In genomic region chr11:122178795-122179194, GRCh38 we compare ENCODE assay signal across 17 cellular contexts.
A peak's percentile ranks its signal among the peaks of the same experiment; 100 is the strongest.
DNase-seq lines count a peak whose midpoint lies in the region; ATAC-seq lines count a peak whose summit lies in the region.
"Had no signal": no experiment of that assay in that cellular context is flagged by ENCODE, and none has a peak within 500 bp of the region (broad histone marks: within the 10 kb centered on the region; RNA-seq: fewer than 3 reads in every experiment).

No MANE protein-coding gene starts in this region.

- H3K27me3 Mint-ChIP-seq in stimulated activated memory B cell treated with anti-CD40 and anti-IgM and Interleukin-4, amounts not matched to agents 10 μg/mL and 1 μg/mL and 100 μg/mL, for 72 hours = no peaks in the 10 kb centered on the region

- no peak overlapping the region for H3K4me3 Mint-ChIP-seq in stimulated activated memory B cell treated with anti-CD40 and anti-IgM and Interleukin-4, amounts not matched to agents 10 μg/mL and 1 μg/mL and 100 μg/mL, for 72 hours
- H3K4me3 Mint-ChIP-seq: activated CD8-positive, alpha-beta T cell treated with anti-CD3 and anti-CD28 coated beads for 36 hours; central memory CD8-positive, alpha-beta T cell had no signal

- in situ Hi-C loops in SK-MEL-5 (cut with HindIII; ENCODE audit: low pct_unique_long_range_greater_than_20kb, low sequenced_read_pairs) = no loop called here

- H3K4me1 Mint-ChIP-seq in stimulated activated memory B cell treated with anti-CD40 and anti-IgM and Interleukin-4, amounts not matched to agents 10 μg/mL and 1 μg/mL and 100 μg/mL, for 72 hours = no peaks in the 10 kb centered on the region
- H3K4me1 Mint-ChIP-seq: central memory CD8-positive, alpha-beta T cell had no signal

- no peaks in the 10 kb centered on the region for H3K9me3 Mint-ChIP-seq in stimulated activated memory B cell treated with anti-CD40 and anti-IgM and Interleukin-4, amounts not matched to agents 10 μg/mL and 1 μg/mL and 100 μg/mL, for 72 hours
- H3K9me3 Mint-ChIP-seq: activated CD8-positive, alpha-beta T cell treated with anti-CD3 and anti-CD28 coated beads for 36 hours; central memory CD8-positive, alpha-beta T cell had no signal

- H3K27ac ChIP-seq in epithelial cell of prostate = peak overlapping the region; percentile 82
- H3K27ac ChIP-seq: pancreas had no signal

- DNase-seq in Daoy (ENCODE audit: low read depth) = peak; percentile 42
- DNase-seq in SK-MEL-5 (ENCODE audit: low read depth, low spot score) = peak; percentile 69
- DNase-seq in epithelial cell of prostate (ENCODE audit: low read depth, low spot score) = no peak
- peak; percentile 82 for DNase-seq in pons (ENCODE audit: low spot score)
- DNase-seq in NCI-H128 (lab: John Stamatoyannopoulos, UW; ENCODE audit: unreplicated experiment) = no peak
- DNase-seq: activated CD8-positive, alpha-beta T cell treated with anti-CD3 and anti-CD28 coated beads for 36 hours; DMS79; mesendoderm; NCI-H1436 treated with DMSO at 0.1 percent for 48 hours; NCI-H510A; pancreas; stimulated activated CD4-positive, alpha-beta T cell treated with anti-CD3 and anti-CD28 coated beads, Interleukin-15, amount 100 ng/mL, for 24 hours had no signal

- H3K36me3 Mint-ChIP-seq in stimulated activated memory B cell treated with anti-CD40 and anti-IgM and Interleukin-4, amounts not matched to agents 10 μg/mL and 1 μg/mL and 100 μg/mL, for 72 hours = no peaks in the 10 kb centered on the region

- no peak for ATAC-seq in stimulated activated memory B cell treated with anti-CD40 and anti-IgM and Interleukin-4, amounts not matched to agents 10 μg/mL and 1 μg/mL and 100 μg/mL, for 72 hours
- ATAC-seq in HG03354 (IDR thresholded peaks at IDR 0.05; ENCODE audit: poor library complexity, severe bottlenecking, unreplicated experiment) (no peak), HG02642 (IDR thresholded peaks at IDR 0.05; ENCODE audit: poor library complexity, unreplicated experiment) (no peak)
- ATAC-seq: activated CD8-positive, alpha-beta T cell treated with anti-CD3 and anti-CD28 coated beads for 36 hours; K562; pancreas had no signal

- no peak overlapping the region for H3K27ac Mint-ChIP-seq in stimulated activated memory B cell treated with anti-CD40 and anti-IgM and Interleukin-4, amounts not matched to agents 10 μg/mL and 1 μg/mL and 100 μg/mL, for 72 hours
- H3K27ac Mint-ChIP-seq: activated CD8-positive, alpha-beta T cell treated with anti-CD3 and anti-CD28 coated beads for 36 hours had no signal

Comparison
In these comparisons a context has a peak if more than half of its experiments do, and no peak if none do; other contexts are left out.
1. DNase-seq: peak in Daoy (single experiment), SK-MEL-5 (single experiment) and pons (single experiment); none in epithelial cell of prostate (single experiment) and NCI-H128 (single experiment).